Comparison of ENCODE assay signal across 1 cellular context in genomic region chr2:108809936-108810335, GRCh38.
TF ChIP-seq lines count a peak whose summit lies in the region.

No MANE protein-coding gene starts in this region.

TF ChIP-seq in HEK293, 187 proteins besides CTCF, POLR2A, EP300 and RAD21 (continued from another document):
- TF ChIP-seq, protein P1, sequence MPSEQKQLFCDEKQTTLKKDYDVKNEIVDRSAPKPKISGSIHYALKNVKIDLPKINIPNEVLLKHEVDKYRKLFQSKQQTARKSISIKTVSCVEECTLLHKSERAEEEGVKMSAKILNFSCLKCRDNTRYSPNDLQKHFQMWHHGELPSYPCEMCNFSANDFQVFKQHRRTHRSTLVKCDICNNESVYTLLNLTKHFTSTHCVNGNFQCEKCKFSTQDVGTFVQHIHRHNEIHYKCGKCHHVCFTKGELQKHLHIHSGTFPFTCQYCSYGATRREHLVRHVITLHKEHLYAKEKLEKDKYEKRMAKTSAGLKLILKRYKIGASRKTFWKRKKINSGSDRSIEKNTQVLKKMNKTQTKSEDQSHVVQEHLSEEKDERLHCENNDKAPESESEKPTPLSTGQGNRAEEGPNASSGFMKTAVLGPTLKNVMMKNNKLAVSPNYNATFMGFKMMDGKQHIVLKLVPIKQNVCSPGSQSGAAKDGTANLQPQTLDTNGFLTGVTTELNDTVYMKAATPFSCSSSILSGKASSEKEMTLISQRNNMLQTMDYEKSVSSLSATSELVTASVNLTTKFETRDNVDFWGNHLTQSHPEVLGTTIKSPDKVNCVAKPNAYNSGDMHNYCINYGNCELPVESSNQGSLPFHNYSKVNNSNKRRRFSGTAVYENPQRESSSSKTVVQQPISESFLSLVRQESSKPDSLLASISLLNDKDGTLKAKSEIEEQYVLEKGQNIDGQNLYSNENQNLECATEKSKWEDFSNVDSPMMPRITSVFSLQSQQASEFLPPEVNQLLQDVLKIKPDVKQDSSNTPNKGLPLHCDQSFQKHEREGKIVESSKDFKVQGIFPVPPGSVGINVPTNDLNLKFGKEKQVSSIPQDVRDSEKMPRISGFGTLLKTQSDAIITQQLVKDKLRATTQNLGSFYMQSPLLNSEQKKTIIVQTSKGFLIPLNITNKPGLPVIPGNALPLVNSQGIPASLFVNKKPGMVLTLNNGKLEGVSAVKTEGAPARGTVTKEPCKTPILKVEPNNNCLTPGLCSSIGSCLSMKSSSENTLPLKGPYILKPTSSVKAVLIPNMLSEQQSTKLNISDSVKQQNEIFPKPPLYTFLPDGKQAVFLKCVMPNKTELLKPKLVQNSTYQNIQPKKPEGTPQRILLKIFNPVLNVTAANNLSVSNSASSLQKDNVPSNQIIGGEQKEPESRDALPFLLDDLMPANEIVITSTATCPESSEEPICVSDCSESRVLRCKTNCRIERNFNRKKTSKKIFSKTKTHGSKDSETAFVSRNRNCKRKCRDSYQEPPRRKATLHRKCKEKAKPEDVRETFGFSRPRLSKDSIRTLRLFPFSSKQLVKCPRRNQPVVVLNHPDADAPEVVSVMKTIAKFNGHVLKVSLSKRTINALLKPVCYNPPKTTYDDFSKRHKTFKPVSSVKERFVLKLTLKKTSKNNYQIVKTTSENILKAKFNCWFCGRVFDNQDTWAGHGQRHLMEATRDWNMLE (tag by site-specific recombination; conservative IDR thresholded peaks at IDR 0.05; ENCODE audit: low read depth): no peak
- no peak for TF ChIP-seq EGR2 (tag by site-specific recombination; IDR thresholded peaks at IDR 0.05; ENCODE audit: low read depth)
- peak; percentile 89 for TF ChIP-seq SETDB1 (IDR thresholded peaks at IDR 0.05; ENCODE audit: insufficient read length, low read length)
